26 cellular contexts compared by ENCODE assay signal in genomic region chr7:31077484-31078362, GRCh38. TPM values are rescaled to one million over a fixed set of nuclear protein-coding genes. Genes with fewer than 3 reads are reported as not detected.
DNase-seq lines count a peak whose midpoint lies in the region; ATAC-seq, FAIRE-seq and TF ChIP-seq lines count a peak whose summit lies in the region.
"Had no signal": no experiment of that assay in that cellular context is flagged by ENCODE, and none has a peak within 500 bp of the region (broad histone marks: within the 10 kb centered on the region; RNA-seq: fewer than 3 reads in every experiment).

No MANE protein-coding gene starts in this region.

- H2AFZ ChIP-seq in neuronal stem cell (ENCODE audit: low read length), result no peak overlapping the region

- POLR2A ChIA-PET in HEK293 (lab: Yijun Ruan, JAX), result no interaction called here

- peak overlapping the region; percentile 51 for H2AK5ac ChIP-seq in neuronal stem cell (ENCODE audit: low read depth, low read length)

- WGBS in neuronal stem cell (ENCODE audit: extremely low coverage in 2 of 2, insufficient read length in 2 of 2, insufficient replicate concordance in 1 of 2), 2 donors, result 100% methylated on average over 1 of the region's 10 CpGs; no CpG with 5 or more reads in 1 of the 2 donors

- H3K36me3 ChIP-seq in HEK293 (ENCODE audit: control insufficient read depth in 2 of 2, insufficient read depth in 1 of 2, low read length in 2 of 2) (no peaks in the 10 kb centered on the region), neuronal stem cell (replicated peaks in 1 of 2; ENCODE audit: control insufficient read depth in 2 of 2, insufficient read depth in 2 of 2, low read length in 2 of 2) (peaks cover 0 to 3% of the 10 kb centered on the region in 2 donors)

- no peaks in the 10 kb centered on the region for H3K27me3 ChIP-seq in neuronal stem cell (ENCODE audit: control insufficient read depth in 3 of 3, insufficient read depth in 3 of 3, low read depth in 1 of 3, low read length in 3 of 3)

- H3K4me1 Mint-ChIP-seq in chondrocyte (ENCODE audit: low read depth), result no peaks in the 10 kb centered on the region
- no peaks in the 10 kb centered on the region for H3K4me1 Mint-ChIP-seq in osteocyte (ENCODE audit: unreplicated experiment)

- H3K27ac ChIP-seq in HEK293 (ENCODE audit: extremely low read depth, low read depth, low read length) (no peak overlapping the region), neuronal stem cell (replicated peaks; ENCODE audit: low read length) (no peak overlapping the region)

- H3K9me3 Mint-ChIP-seq in chondrocyte (ENCODE audit: low read depth) (no peaks in the 10 kb centered on the region), osteocyte (ENCODE audit: unreplicated experiment) (no peaks in the 10 kb centered on the region)
- H3K9me3 Mint-ChIP-seq: CD4-positive, alpha-beta T cell; HFFc6 had no signal

- H3K27me3 Mint-ChIP-seq in chondrocyte (ENCODE audit: low read depth) (peaks cover 54% of the 10 kb centered on the region), osteocyte (ENCODE audit: unreplicated experiment) (peaks cover 17% of the 10 kb centered on the region)

- no peak overlapping the region for H2BK5ac ChIP-seq in neuronal stem cell (ENCODE audit: low read length)

- H4K8ac ChIP-seq in neuronal stem cell (ENCODE audit: low read depth, low read length), result peak overlapping the region; percentile 68

- peak overlapping the region; percentile 43 for H3K14ac ChIP-seq in neuronal stem cell (ENCODE audit: low read length)

- H3K9ac ChIP-seq in neuronal stem cell (ENCODE audit: low read depth, low read length, poor library complexity), result peak overlapping the region; percentile 64
- H3K9ac ChIP-seq: SK-N-SH had no signal

- no peak for TF ChIP-seq POLR2A in GM12891 (IDR thresholded peaks at IDR 0.05; ENCODE audit: low read depth, low read length)

- H3K4ac ChIP-seq in neuronal stem cell (ENCODE audit: low read length), result peak overlapping the region; percentile 66

- H2BK120ac ChIP-seq in neuronal stem cell (ENCODE audit: low read depth, low read length), result no peak overlapping the region

- H3K36me3 Mint-ChIP-seq in chondrocyte (ENCODE audit: low read depth) (no peaks in the 10 kb centered on the region), osteocyte (ENCODE audit: unreplicated experiment) (no peaks in the 10 kb centered on the region)

- DNase-seq in GM12891 (ENCODE audit: insufficient read length, low spot score) (no peak), chondrocyte (ENCODE audit: low spot score) (peak; percentile 46), neuronal stem cell (ENCODE audit: low spot score) (no peak), osteocyte (ENCODE audit: extremely low spot score, unreplicated experiment) (no peak), NCI-H774 (lab: John Stamatoyannopoulos, UW) (no peak), NCI-H1048 (lab: John Stamatoyannopoulos, UW) (no peak)
- DNase-seq: Caco-2; CD4-positive, alpha-beta T cell; HFFc6; Karpas-422; NCI-H1092; NCI-H1436 treated with DMSO at 0.1 percent for 48 hours; NCI-H2029; NCI-H2171 treated with DMSO at 0.1 percent for 48 hours; NCI-H446; NCI-H69; NK-92 treated with Interleukin-12 subunit alpha and Interleukin-12 subunit beta, amount 100 ng/mL, for 24 hours; SHP77; SK-N-SH had no signal

- peak overlapping the region; percentile 86 for H3K23ac ChIP-seq in neuronal stem cell (ENCODE audit: low read depth, low read length, poor library complexity)

- H3K9me3 ChIP-seq in HEK293 (ENCODE audit: control insufficient read depth, insufficient read depth, low read depth, low read length) (no peaks in the 10 kb centered on the region), neuronal stem cell (replicated peaks in 1 of 2; ENCODE audit: control insufficient read depth in 2 of 2, insufficient read depth in 1 of 2, low read depth in 1 of 2, low read length in 2 of 2) (peaks cover 0 to 8% of the 10 kb centered on the region in 2 donors)
- H3K9me3 ChIP-seq: Caco-2, SK-N-SH had no signal

- no peak overlapping the region for H3K27ac Mint-ChIP-seq in chondrocyte (ENCODE audit: unreplicated experiment)
- no peak overlapping the region for H3K27ac Mint-ChIP-seq in osteocyte (ENCODE audit: unreplicated experiment)
- H3K27ac Mint-ChIP-seq: CD4-positive, alpha-beta T cell; HFFc6 had no signal

- no peak overlapping the region for H3K4me3 Mint-ChIP-seq in chondrocyte (ENCODE audit: unreplicated experiment)
- no peak overlapping the region for H3K4me3 Mint-ChIP-seq in osteocyte (ENCODE audit: unreplicated experiment)
- H3K4me3 Mint-ChIP-seq: CD4-positive, alpha-beta T cell; HFFc6 had no signal

- FAIRE-seq in GM12891 (lab: Jason Lieb, UNC), result peak; percentile 94
- FAIRE-seq: A204.1, G401.6, RCC 7860 had no signal

- CTCF ChIA-PET in HEK293 (lab: Yijun Ruan, JAX), result interaction anchor here (0.7 to 1.0 kb wide), 3 partner anchors 12 to 139 kb away, joined by 3 to 4 read pairs (median 3); no protein-coding TSS in a partner anchor

- no peak overlapping the region for H3K4me2 ChIP-seq in neuronal stem cell (ENCODE audit: insufficient read depth, low read length, poor library complexity, severe bottlenecking)
- H3K4me2 ChIP-seq: SK-N-SH had no signal

- peaks cover 3% of the 10 kb centered on the region for H3K79me1 ChIP-seq in neuronal stem cell (ENCODE audit: low read depth, low read length)

- TF ChIP-seq CTCF in HEK293 (tag by site-specific recombination; IDR thresholded peaks at IDR 0.05) (no peak), chondrocyte (IDR thresholded peaks at IDR 0.05) (no peak), osteocyte (IDR thresholded peaks at IDR 0.05) (no peak)

- peak overlapping the region; percentile 32 for H2BK15ac ChIP-seq in neuronal stem cell (ENCODE audit: low read length)

- H4K91ac ChIP-seq in neuronal stem cell (ENCODE audit: low read depth, low read length, poor library complexity), result no peak overlapping the region

- peak overlapping the region; percentile 29 for H3K18ac ChIP-seq in neuronal stem cell (ENCODE audit: low read length)

- ATAC-seq in GM21528 (IDR thresholded peaks at IDR 0.05; ENCODE audit: low FRiP score, unreplicated experiment), result no peak

- H3K4me3 ChIP-seq in HEK293 (ENCODE audit: low read depth, low read length) (no peak overlapping the region), neuronal stem cell (ENCODE audit: low read length in 2 of 2) (peak overlapping the region in 1 of 2 donors; percentile 66)

- H2BK12ac ChIP-seq in neuronal stem cell (ENCODE audit: low read length), result peak overlapping the region; percentile 63

- H3K4me1 ChIP-seq in HEK293 (ENCODE audit: control insufficient read depth, insufficient read depth, low read length) (no peaks in the 10 kb centered on the region), neuronal stem cell (ENCODE audit: control insufficient read depth in 2 of 2, insufficient read depth in 1 of 2, low read depth in 1 of 2, low read length in 2 of 2) (peaks cover 0 to 4% of the 10 kb centered on the region in 2 donors)
- H3K4me1 ChIP-seq: Caco-2 had no signal

TF ChIP-seq in GM12891, 5 proteins besides CTCF, POLR2A, EP300 and RAD21:
- no peak for TF ChIP-seq POU2F2 (IDR thresholded peaks at IDR 0.05; ENCODE audit: low read depth, low read length)
- no peak for TF ChIP-seq TAF1 (IDR thresholded peaks at IDR 0.05; ENCODE audit: low read depth, low read length)
- no peak for TF ChIP-seq SPI1 (IDR thresholded peaks at IDR 0.05; ENCODE audit: low read depth, low read length)
- TF ChIP-seq PAX5 (IDR thresholded peaks at IDR 0.05; ENCODE audit: insufficient read depth, low read length, severe bottlenecking), result no peak
- no peak for TF ChIP-seq POLR2AphosphoS5 (IDR thresholded peaks at IDR 0.05; ENCODE audit: low read depth, low read length)
TF ChIP-seq in GM12891: peak in this region for 0.

TF ChIP-seq in HEK293, 187 proteins besides CTCF, POLR2A, EP300 and RAD21 (continues in another document):
- TF ChIP-seq ZNF776 (tag by site-specific recombination; IDR thresholded peaks at IDR 0.05; ENCODE audit: borderline replicate concordance) (peak; percentile 15; the same call in 1 of the 2 replicates), ZBTB6 (tag by site-specific recombination; IDR thresholded peaks at IDR 0.05) (no peak), ZSCAN4 (tag by site-specific recombination; IDR thresholded peaks at IDR 0.05) (peak; percentile 19; the same call in 1 of the 2 replicates)
- TF ChIP-seq, protein P1, sequence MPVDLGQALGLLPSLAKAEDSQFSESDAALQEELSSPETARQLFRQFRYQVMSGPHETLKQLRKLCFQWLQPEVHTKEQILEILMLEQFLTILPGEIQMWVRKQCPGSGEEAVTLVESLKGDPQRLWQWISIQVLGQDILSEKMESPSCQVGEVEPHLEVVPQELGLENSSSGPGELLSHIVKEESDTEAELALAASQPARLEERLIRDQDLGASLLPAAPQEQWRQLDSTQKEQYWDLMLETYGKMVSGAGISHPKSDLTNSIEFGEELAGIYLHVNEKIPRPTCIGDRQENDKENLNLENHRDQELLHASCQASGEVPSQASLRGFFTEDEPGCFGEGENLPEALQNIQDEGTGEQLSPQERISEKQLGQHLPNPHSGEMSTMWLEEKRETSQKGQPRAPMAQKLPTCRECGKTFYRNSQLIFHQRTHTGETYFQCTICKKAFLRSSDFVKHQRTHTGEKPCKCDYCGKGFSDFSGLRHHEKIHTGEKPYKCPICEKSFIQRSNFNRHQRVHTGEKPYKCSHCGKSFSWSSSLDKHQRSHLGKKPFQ (tag by site-specific recombination; IDR thresholded peaks at IDR 0.05), result peak; percentile 70; the same call in 1 of the 2 replicates

RNA-seq across cellular contexts. Expression of gene ADCYAP1R1, which starts 25.6 kb away (rescaled TPM):
- polyA plus RNA-seq in GM12891 (2012; ENCODE audit: low read depth, missing spikeins), result not detected
- total RNA-seq in chondrocyte, result not detected in 3 replicates
- 4.0 TPM for polyA plus RNA-seq in neuronal stem cell (2013, experiment 1 of 2)
- polyA plus RNA-seq in neuronal stem cell (2013, experiment 2 of 2), result 3.9 TPM
- total RNA-seq in osteocyte, result not detected in 2 replicates
- total RNA-seq: Caco-2; CD4-positive, alpha-beta T cell; MCF 10A had no signal
- polyA plus RNA-seq: BJ had no signal
